Comparison of ENCODE assay signal across 8 cellular contexts in the genomic region with DNA sequence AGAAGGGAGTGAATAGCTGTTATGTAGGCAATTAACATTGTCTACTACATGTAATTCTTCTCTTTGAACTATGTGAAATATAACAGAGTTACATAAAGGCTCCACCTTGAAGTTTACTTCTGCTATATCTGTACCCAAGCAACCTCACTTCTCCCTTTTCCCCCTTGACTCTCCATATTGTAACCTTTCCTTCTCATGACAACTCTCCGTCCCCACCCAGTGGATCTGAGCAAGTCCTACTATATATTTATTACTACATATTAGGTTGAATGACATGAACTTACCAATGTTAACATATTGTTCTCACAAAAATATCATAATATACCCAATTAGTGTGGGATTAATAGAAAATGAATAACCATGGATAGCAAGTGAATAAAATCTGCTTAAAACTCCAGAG.
DNase-seq lines count a peak whose midpoint lies in the region; ATAC-seq and FAIRE-seq lines count a peak whose summit lies in the region.

No MANE protein-coding gene starts in this region.

- POLR2A ChIA-PET in activated CD4-positive, alpha-beta T cell treated with anti-CD3 and anti-CD28 coated beads for 36 hours (lab: Charles Lee) = no interaction called here

- peak; percentile 27 for DNase-seq in activated CD4-positive, alpha-beta T cell treated with anti-CD3 and anti-CD28 coated beads for 36 hours
- DNase-seq in activated CD4-positive, alpha-beta T cell treated with anti-CD3 and anti-CD28 coated beads for 1 hour = no peak
- peak; percentile 10 to 12 for DNase-seq in activated CD4-positive, alpha-beta T cell treated with anti-CD3 and anti-CD28 coated beads for 4 hours
- DNase-seq in naive B cell = peak; percentile 38
- DNase-seq in urothelium cell line (ENCODE audit: low spot score) = no peak
- DNase-seq in left lobe of liver (ENCODE audit: low spot score) = no peak

- peaks cover 2% of the 10 kb centered on the region for H3K9me3 Mint-ChIP-seq in activated CD4-positive, alpha-beta T cell treated with anti-CD3 and anti-CD28 coated beads for 36 hours (ENCODE audit: low read depth)
- peaks cover 0 to 6% (median 4%) of the 10 kb centered on the region in 7 donors for H3K9me3 Mint-ChIP-seq in naive B cell

- no peaks in the 10 kb centered on the region for H3K36me3 Mint-ChIP-seq in activated CD4-positive, alpha-beta T cell treated with anti-CD3 and anti-CD28 coated beads for 36 hours (ENCODE audit: low read depth)
- H3K36me3 Mint-ChIP-seq in naive B cell = peaks cover 5 to 8% of the 10 kb centered on the region in 2 donors

- intact Hi-C loops in activated CD4-positive, alpha-beta T cell treated with anti-CD3 and anti-CD28 coated beads for 36 hours (cut with DNase I, micrococcal nuclease) = loop anchor here (1.0 kb wide), 1 partner anchor 182 kb away; no protein-coding TSS in a partner anchor

- FAIRE-seq in urothelium cell line (lab: Jason Lieb, UNC) = no peak

- H3K27ac Mint-ChIP-seq in activated CD4-positive, alpha-beta T cell treated with anti-CD3 and anti-CD28 coated beads for 36 hours = no peak overlapping the region
- H3K27ac Mint-ChIP-seq in naive B cell = no peak overlapping the region

- H3K4me3 Mint-ChIP-seq in activated CD4-positive, alpha-beta T cell treated with anti-CD3 and anti-CD28 coated beads for 36 hours = no peak overlapping the region
- H3K4me3 Mint-ChIP-seq in naive B cell = no peak overlapping the region

- CTCF ChIA-PET in activated CD4-positive, alpha-beta T cell treated with anti-CD3 and anti-CD28 coated beads for 36 hours (lab: Charles Lee) = interaction anchor here (0.6 to 1.3 kb wide), 4 partner anchors 77 to 199 kb away, joined by 3 to 12 read pairs (median 3); no protein-coding TSS in a partner anchor

- no peaks in the 10 kb centered on the region for H3K27me3 Mint-ChIP-seq in activated CD4-positive, alpha-beta T cell treated with anti-CD3 and anti-CD28 coated beads for 36 hours
- H3K27me3 Mint-ChIP-seq in naive B cell = no peaks in the 10 kb centered on the region

- peaks cover 2% of the 10 kb centered on the region for H3K4me1 Mint-ChIP-seq in activated CD4-positive, alpha-beta T cell treated with anti-CD3 and anti-CD28 coated beads for 36 hours
- H3K4me1 Mint-ChIP-seq in naive B cell = peaks cover 0 to 3% (median 0%) of the 10 kb centered on the region in 3 donors

- ATAC-seq in activated CD4-positive, alpha-beta T cell treated with anti-CD3 and anti-CD28 coated beads for 36 hours = peak; percentile 47
- ATAC-seq in HG03439 (IDR thresholded peaks at IDR 0.05; ENCODE audit: unreplicated experiment) (peak; percentile 56), naive B cell (ENCODE audit: low read depth in 2 of 2) (peak; percentile 93 to 99), left lobe of liver (no peak), GM21737 (IDR thresholded peaks at IDR 0.05; ENCODE audit: unreplicated experiment) (no peak)

Comparison
In these comparisons a context has a peak if more than half of its experiments do, and no peak if none do; other contexts are left out.
1. DNase-seq: peak in activated CD4-positive, alpha-beta T cell treated with anti-CD3 and anti-CD28 coated beads for 36 hours (single experiment), activated CD4-positive, alpha-beta T cell treated with anti-CD3 and anti-CD28 coated beads for 4 hours (2 of 2) and naive B cell (single experiment); none in activated CD4-positive, alpha-beta T cell treated with anti-CD3 and anti-CD28 coated beads for 1 hour (single experiment), urothelium cell line (single experiment) and left lobe of liver (single experiment).
2. ATAC-seq: peak in activated CD4-positive, alpha-beta T cell treated with anti-CD3 and anti-CD28 coated beads for 36 hours (single experiment), HG03439 (single experiment) and naive B cell (2 of 2); none in left lobe of liver (single experiment) and GM21737 (single experiment).